23 cellular contexts compared by ENCODE assay signal in the genomic region with DNA sequence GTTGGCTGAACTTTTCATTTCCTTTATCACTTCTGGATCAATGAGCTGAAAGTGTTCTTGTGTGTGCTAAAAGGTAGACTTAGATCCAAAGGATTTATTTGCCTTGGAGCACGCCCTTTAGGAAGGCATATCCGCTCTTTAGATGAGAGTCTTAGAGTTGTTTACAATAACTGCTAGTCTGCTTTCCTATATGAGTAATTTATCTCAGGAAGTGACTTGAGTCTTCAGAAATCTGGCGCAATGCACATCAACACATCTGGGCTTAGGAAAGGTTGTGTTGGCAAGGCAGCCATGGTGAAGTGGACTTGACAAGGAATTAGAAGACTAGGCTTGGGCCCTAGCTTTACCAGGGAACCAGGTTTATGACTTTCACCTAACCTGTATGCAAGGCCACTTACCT.
A peak's percentile ranks its signal among the peaks of the same experiment; 100 is the strongest.
DNase-seq lines count a peak whose midpoint lies in the region; ATAC-seq and TF ChIP-seq lines count a peak whose summit lies in the region.
"Had no signal": no experiment of that assay in that cellular context is flagged by ENCODE, and none has a peak within 500 bp of the region (broad histone marks: within the 10 kb centered on the region; RNA-seq: fewer than 3 reads in every experiment).

No MANE protein-coding gene starts in this region.

- H3K4me3 Mint-ChIP-seq in activated CD4-positive, alpha-beta T cell treated with anti-CD3 and anti-CD28 coated beads, Interleukin-2, amount 10 ng/mL, durations not matched to agents 24 days and 14 days: no peak overlapping the region
- H3K4me3 Mint-ChIP-seq: brain; dendritic cell treated with granulocyte-macrophage colony-stimulating factor and Interleukin-4, amounts not matched to agents 40 ng/mL and 50 ng/mL, for 4 days; mesothelial cell of epicardium; neural progenitor cell had no signal

- no peaks in the 10 kb centered on the region for H3K36me3 Mint-ChIP-seq in activated CD4-positive, alpha-beta T cell treated with anti-CD3 and anti-CD28 coated beads, Interleukin-2, amount 10 ng/mL, durations not matched to agents 24 days and 14 days (ENCODE audit: low read depth)
- H3K36me3 Mint-ChIP-seq: activated naive CD4-positive, alpha-beta T cell treated with anti-CD3 and anti-CD28 coated beads, Interleukin-2, amount 50 U/mL, for 72 hours; brain; mesothelial cell of epicardium; neural progenitor cell had no signal

- H3K27me3 Mint-ChIP-seq in activated CD4-positive, alpha-beta T cell treated with anti-CD3 and anti-CD28 coated beads, Interleukin-2, amount 10 ng/mL, durations not matched to agents 24 days and 14 days: no peaks in the 10 kb centered on the region
- H3K27me3 Mint-ChIP-seq: brain; dendritic cell treated with granulocyte-macrophage colony-stimulating factor and Interleukin-4, amounts not matched to agents 40 ng/mL and 50 ng/mL, for 4 days had no signal

- ATAC-seq in HG03457 (IDR thresholded peaks at IDR 0.05; ENCODE audit: unreplicated experiment) (no peak), left lobe of liver (no peak)
- ATAC-seq: activated naive CD4-positive, alpha-beta T cell treated with anti-CD3 and anti-CD28 coated beads, Interleukin-2, amount 50 U/mL, for 72 hours; psoas muscle had no signal

- intact Hi-C loops in activated CD4-positive, alpha-beta T cell treated with anti-CD3 and anti-CD28 coated beads, Interleukin-2, amount 10 ng/mL, durations not matched to agents 24 days and 14 days (cut with micrococcal nuclease): no loop called here

- H3K4me1 Mint-ChIP-seq in activated CD4-positive, alpha-beta T cell treated with anti-CD3 and anti-CD28 coated beads, Interleukin-2, amount 10 ng/mL, durations not matched to agents 24 days and 14 days: no peaks in the 10 kb centered on the region
- H3K4me1 Mint-ChIP-seq: brain, mesothelial cell of epicardium, neural progenitor cell had no signal

- H3K27ac Mint-ChIP-seq in activated CD4-positive, alpha-beta T cell treated with anti-CD3 and anti-CD28 coated beads, Interleukin-2, amount 10 ng/mL, durations not matched to agents 24 days and 14 days: no peak overlapping the region
- H3K27ac Mint-ChIP-seq: activated naive CD4-positive, alpha-beta T cell treated with anti-CD3 and anti-CD28 coated beads, Interleukin-2, amount 50 U/mL, for 72 hours; brain; dendritic cell treated with granulocyte-macrophage colony-stimulating factor and Interleukin-4, amounts not matched to agents 40 ng/mL and 50 ng/mL, for 4 days; mesothelial cell of epicardium; neural progenitor cell had no signal

- TF ChIP-seq CTCF in choroid plexus epithelial cell (conservative IDR thresholded peaks at IDR 0.05; ENCODE audit: low read depth, low read length): no peak

- DNase-seq in ELR (ENCODE audit: low read depth) (peak; percentile 92), NCI-H226 (peak; percentile 67), choroid plexus epithelial cell (ENCODE audit: low read depth) (peak; percentile 92), iris pigment epithelial cell (ENCODE audit: low read depth) (peak; percentile 97), NCI-H2171 (lab: John Stamatoyannopoulos, UW) (no peak), left lobe of liver (ENCODE audit: low spot score) (no peak)
- DNase-seq in activated CD4-positive, alpha-beta T cell treated with anti-CD3 and anti-CD28 coated beads, Interleukin-2, amount 10 ng/mL, durations not matched to agents 24 days and 14 days: no peak
- DNase-seq: activated T-cell treated with anti-CD3 and anti-CD28 coated beads, Interleukin-2, amount 50 U/mL, for 1 hour; erythroblast; Kasumi-1; NCI-H1436 treated with DMSO at 0.1 percent for 48 hours; NCI-H2227 treated with DMSO at 0.1 percent for 48 hours; NK-92 treated with Interleukin-12 subunit alpha and Interleukin-12 subunit beta, amount 100 ng/mL, for 24 hours; psoas muscle; stimulated activated CD8-positive, alpha-beta memory T cell treated with anti-CD3 and anti-CD28 coated beads, Interleukin-4, amount 100 ng/mL, for 48 hours had no signal

- H3K9me3 Mint-ChIP-seq in activated CD4-positive, alpha-beta T cell treated with anti-CD3 and anti-CD28 coated beads, Interleukin-2, amount 10 ng/mL, durations not matched to agents 24 days and 14 days: no peaks in the 10 kb centered on the region
- H3K9me3 Mint-ChIP-seq: activated naive CD4-positive, alpha-beta T cell treated with anti-CD3 and anti-CD28 coated beads, Interleukin-2, amount 50 U/mL, for 72 hours; dendritic cell treated with granulocyte-macrophage colony-stimulating factor and Interleukin-4, amounts not matched to agents 40 ng/mL and 50 ng/mL, for 4 days had no signal

- no peak overlapping the region for H3K4me3 ChIP-seq in choroid plexus epithelial cell (ENCODE audit: low read depth, low read length)
- H3K4me3 ChIP-seq: hepatocyte, neural progenitor cell, psoas muscle, vagina had no signal

Comparison
In these comparisons a context has a peak if more than half of its experiments do, and no peak if none do; other contexts are left out.
1. DNase-seq: peak in ELR (single experiment), NCI-H226 (single experiment), choroid plexus epithelial cell (single experiment) and iris pigment epithelial cell (single experiment); none in activated CD4-positive, alpha-beta T cell treated with anti-CD3 and anti-CD28 coated beads, Interleukin-2, amount 10 ng/mL, durations not matched to agents 24 days and 14 days (single experiment), NCI-H2171 (single experiment) and left lobe of liver (single experiment).